Comparison of ENCODE assay signal across 23 cellular contexts in genomic region chr5:179874536-179875292, GRCh38.
"Had no signal": no experiment of that assay in that cellular context is flagged by ENCODE, and none has a peak within 500 bp of the region (broad histone marks: within the 10 kb centered on the region; RNA-seq: fewer than 3 reads in every experiment).

No MANE protein-coding gene starts in this region.

- H3K4me3 ChIP-seq: esophagus squamous epithelium, heart right ventricle, left lung, mucosa of descending colon, psoas muscle, skin epidermis, spleen, testis, tibial artery had no signal

- H3K27ac ChIP-seq: esophagus squamous epithelium, heart right ventricle, left lung, skin epidermis, spleen, testis, tibial artery had no signal

- DNase-seq: cortex of kidney; effector memory CD8-positive, alpha-beta T cell; erythroblast; esophagus squamous epithelium; foreskin melanocyte; glutamatergic neuron; heart right ventricle; hippocampal formation; mesenchymal stem cell; naive B cell; psoas muscle; spleen; stimulated activated CD4-positive, alpha-beta T cell treated with anti-CD3 and anti-CD28 coated beads, Interleukin-4, amount 100 ng/mL, for 4 hours; stimulated activated naive CD8-positive, alpha-beta T cell treated with anti-CD3 and anti-CD28 coated beads, Interleukin-15, Interleukin-2, amounts not matched to agents 100 U/mL and 50 U/mL, for 24 hours; substantia nigra; testis; tibial artery had no signal

- H3K9me3 ChIP-seq: esophagus squamous epithelium, heart right ventricle, left lung, mucosa of descending colon, psoas muscle, spleen, testis, tibial artery had no signal

- H3K4me1 ChIP-seq: esophagus squamous epithelium, spleen had no signal

- H3K27me3 ChIP-seq: esophagus squamous epithelium, heart right ventricle, left lung, spleen, testis, tibial artery had no signal

- ATAC-seq: effector memory CD8-positive, alpha-beta T cell; heart right ventricle; left lung; mucosa of descending colon; natural killer cell treated with Interleukin-12 subunit alpha and Interleukin-12 subunit beta and Interleukin-15 and Interleukin-18, amount 100 ng/mL, for 72 hours; psoas muscle; right cardiac atrium; stimulated activated memory B cell treated with anti-CD40 and anti-IgM and Interleukin-4, amounts not matched to agents 10 μg/mL and 1 μg/mL and 100 μg/mL, for 72 hours; stimulated activated naive CD8-positive, alpha-beta T cell treated with anti-CD3 and anti-CD28 coated beads, Interleukin-15, Interleukin-2, amounts not matched to agents 100 U/mL and 50 U/mL, for 24 hours had no signal
